Comparison of ENCODE assay signal across 26 cellular contexts in genomic region chr4:152619556-152619955, GRCh38.
"Had no signal": no experiment of that assay in that cellular context is flagged by ENCODE, and none has a peak within 500 bp of the region (broad histone marks: within the 10 kb centered on the region; RNA-seq: fewer than 3 reads in every experiment).

No MANE protein-coding gene starts in this region.

- H3K36me3 Mint-ChIP-seq: natural killer cell treated with Interleukin-12 subunit alpha and Interleukin-12 subunit beta and Interleukin-15 and Interleukin-18, amount 100 ng/mL, for 72 hours; stimulated activated effector memory CD8-positive, alpha-beta T cell treated with anti-CD3 and anti-CD28 coated beads, Interleukin-12 subunit alpha, Interleukin-12 subunit beta, amount 100 ng/mL, for 72 hours had no signal

- H3K4me3 ChIP-seq: pancreas, prostate gland, right atrium auricular region, right lobe of liver, sigmoid colon, stomach, thoracic aorta, thyroid gland, tibial nerve, upper lobe of left lung, vagina had no signal

- H3K4me1 Mint-ChIP-seq: naive thymus-derived CD8-positive, alpha-beta T cell; neural crest cell; stimulated activated effector memory CD8-positive, alpha-beta T cell treated with anti-CD3 and anti-CD28 coated beads, Interleukin-12 subunit alpha, Interleukin-12 subunit beta, amount 100 ng/mL, for 72 hours had no signal

- H3K27me3 ChIP-seq: pancreas, right atrium auricular region, right lobe of liver, sigmoid colon, stomach, thyroid gland, tibial nerve, upper lobe of left lung, vagina had no signal

- H3K4me3 Mint-ChIP-seq: naive thymus-derived CD8-positive, alpha-beta T cell; natural killer cell treated with Interleukin-12 subunit alpha and Interleukin-12 subunit beta and Interleukin-15 and Interleukin-18, amount 100 ng/mL, for 72 hours; nephron progenitor cell; neural crest cell; stimulated activated effector memory CD8-positive, alpha-beta T cell treated with anti-CD3 and anti-CD28 coated beads, Interleukin-12 subunit alpha, Interleukin-12 subunit beta, amount 100 ng/mL, for 72 hours; stimulated activated naive B cell treated with anti-CD40 and anti-IgM and Interleukin-4, amounts not matched to agents 10 μg/mL and 1 μg/mL and 100 μg/mL, for 72 hours; stimulated activated naive CD8-positive, alpha-beta T cell treated with anti-CD3 and anti-CD28 coated beads, Interleukin-15, Interleukin-2, amounts not matched to agents 100 ng/mL and 50 ng/mL, for 24 hours had no signal

- ATAC-seq: naive thymus-derived CD8-positive, alpha-beta T cell; natural killer cell treated with Interleukin-12 subunit alpha and Interleukin-12 subunit beta and Interleukin-15 and Interleukin-18, amount 100 ng/mL, for 72 hours; pancreas; right lobe of liver; stimulated activated effector memory CD8-positive, alpha-beta T cell treated with anti-CD3 and anti-CD28 coated beads, Interleukin-12 subunit alpha, Interleukin-12 subunit beta, amount 100 ng/mL, for 72 hours; stimulated activated naive B cell treated with anti-CD40 and anti-IgM and Interleukin-4, amounts not matched to agents 10 μg/mL and 1 μg/mL and 100 μg/mL, for 72 hours had no signal

- H3K27ac ChIP-seq: pancreas, prostate gland, right atrium auricular region, right lobe of liver, sigmoid colon, stomach, thoracic aorta, thyroid gland, tibial nerve, upper lobe of left lung, vagina had no signal

- H3K27me3 Mint-ChIP-seq: stimulated activated naive B cell treated with anti-CD40 and anti-IgM and Interleukin-4, amounts not matched to agents 10 μg/mL and 1 μg/mL and 100 μg/mL, for 72 hours had no signal

- H3K9me3 ChIP-seq: pancreas, prostate gland, right atrium auricular region, right lobe of liver, sigmoid colon, stomach, thoracic aorta, thyroid gland, tibial nerve, upper lobe of left lung, vagina had no signal

- DNase-seq: naive thymus-derived CD8-positive, alpha-beta T cell; nephron progenitor cell; occipital lobe; pancreas; retina; right lobe of liver; sigmoid colon; small intestine; stimulated activated CD4-positive, alpha-beta T cell treated with anti-CD3 and anti-CD28 coated beads, Interleukin-15, amount 100 ng/mL, for 24 hours; stimulated activated CD4-positive, alpha-beta T cell treated with anti-CD3 and anti-CD28 coated beads, Interleukin-2, amount 100 ng/mL, for 24 hours; stimulated activated CD4-positive, alpha-beta T cell treated with anti-CD3 and anti-CD28 coated beads, Interleukin-2, amount 100 ng/mL, for 48 hours; stimulated activated CD4-positive, alpha-beta T cell treated with anti-CD3 and anti-CD28 coated beads, Interleukin-4, amount 100 ng/mL, for 24 hours; stimulated activated naive B cell treated with anti-CD40 and anti-IgM and Interleukin-4, amounts not matched to agents 10 μg/mL and 1 μg/mL and 100 μg/mL, for 72 hours; stimulated activated naive CD4-positive, alpha-beta T cell treated with Interleukin-2 at 50 U/mL for 16 hours; stomach; thyroid gland; upper lobe of left lung had no signal

- H3K27ac Mint-ChIP-seq: naive thymus-derived CD8-positive, alpha-beta T cell; natural killer cell treated with Interleukin-12 subunit alpha and Interleukin-12 subunit beta and Interleukin-15 and Interleukin-18, amount 100 ng/mL, for 72 hours; nephron progenitor cell; stimulated activated effector memory CD8-positive, alpha-beta T cell treated with anti-CD3 and anti-CD28 coated beads, Interleukin-12 subunit alpha, Interleukin-12 subunit beta, amount 100 ng/mL, for 72 hours; stimulated activated naive B cell treated with anti-CD40 and anti-IgM and Interleukin-4, amounts not matched to agents 10 μg/mL and 1 μg/mL and 100 μg/mL, for 72 hours; stimulated activated naive CD8-positive, alpha-beta T cell treated with anti-CD3 and anti-CD28 coated beads, Interleukin-15, Interleukin-2, amounts not matched to agents 100 ng/mL and 50 ng/mL, for 24 hours had no signal

- H3K36me3 ChIP-seq: pancreas, prostate gland, right atrium auricular region, right lobe of liver, sigmoid colon, stomach, thoracic aorta, thyroid gland, tibial nerve, upper lobe of left lung, vagina had no signal

- H3K9me3 Mint-ChIP-seq: naive thymus-derived CD8-positive, alpha-beta T cell; natural killer cell treated with Interleukin-12 subunit alpha and Interleukin-12 subunit beta and Interleukin-15 and Interleukin-18, amount 100 ng/mL, for 72 hours; nephron progenitor cell; neural crest cell; stimulated activated effector memory CD8-positive, alpha-beta T cell treated with anti-CD3 and anti-CD28 coated beads, Interleukin-12 subunit alpha, Interleukin-12 subunit beta, amount 100 ng/mL, for 72 hours; stimulated activated naive B cell treated with anti-CD40 and anti-IgM and Interleukin-4, amounts not matched to agents 10 μg/mL and 1 μg/mL and 100 μg/mL, for 72 hours; stimulated activated naive CD8-positive, alpha-beta T cell treated with anti-CD3 and anti-CD28 coated beads, Interleukin-15, Interleukin-2, amounts not matched to agents 100 ng/mL and 50 ng/mL, for 24 hours had no signal

- H3K4me1 ChIP-seq: pancreas, prostate gland, right atrium auricular region, right lobe of liver, sigmoid colon, stomach, tibial nerve, vagina had no signal
